In the genomic region with DNA sequence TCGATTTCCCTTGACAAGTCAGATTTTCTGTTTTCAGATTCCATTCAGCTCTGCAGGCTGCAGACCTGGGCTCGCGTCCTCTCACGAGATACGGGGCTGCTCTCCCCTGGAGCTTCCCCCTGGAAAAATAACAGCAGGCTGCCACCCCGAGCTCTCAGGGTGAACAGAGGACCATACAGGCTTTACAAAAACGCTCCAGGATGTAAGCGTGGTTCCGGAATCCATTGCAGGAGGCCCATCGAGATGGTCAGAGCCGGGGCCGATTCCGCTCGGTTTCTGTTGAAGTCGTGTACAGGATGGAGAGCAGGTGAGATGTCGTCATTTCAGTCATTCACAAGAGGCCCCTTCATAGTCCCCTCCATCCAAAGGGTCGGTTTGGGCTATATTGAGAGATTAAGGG, we compare ENCODE assay signal across 3 cellular contexts.
"Had no signal": no experiment of that assay in that cellular context is flagged by ENCODE, and none has a peak within 500 bp of the region (broad histone marks: within the 10 kb centered on the region; RNA-seq: fewer than 3 reads in every experiment).

No MANE protein-coding gene starts in this region.

- DNase-seq: GDM1, GF-D8 had no signal

- ATAC-seq: GM12878 had no signal

- H3K4me3 ChIP-seq: GM12878 had no signal
